In genomic region chr19:49590071-49590970, GRCh38 we compare ENCODE assay signal across 8 cellular contexts. TPM values are rescaled to one million over a fixed set of nuclear protein-coding genes. Genes with fewer than 3 reads are reported as not detected.
A peak's percentile ranks its signal among the peaks of the same experiment; 100 is the strongest.
DNase-seq lines count a peak whose midpoint lies in the region; ATAC-seq and TF ChIP-seq lines count a peak whose summit lies in the region.

No MANE protein-coding gene starts in this region.

- H3K4me2 ChIP-seq in OCI-LY7 (ENCODE audit: low read length): peak overlapping the region; percentile 97

- ATAC-seq in GM21367 (IDR thresholded peaks at IDR 0.05; ENCODE audit: unreplicated experiment) (peak; percentile 35), mucosa of descending colon (peak; percentile 84)

- in situ Hi-C loops in Caki2 (cut with HindIII; ENCODE audit: low pct_unique_long_range_greater_than_20kb, low sequenced_read_pairs): no loop called here

- peaks cover 8% of the 10 kb centered on the region; the same call in 1 of the 2 replicates for H4K20me1 ChIP-seq in OCI-LY7 (ENCODE audit: insufficient read depth, low read length)

- POLR2A ChIA-PET in OCI-LY7 (lab: Charles Lee): interaction anchor here (0.6 to 4.3 kb wide), 6 partner anchors 10 to 1143 kb away, joined by 3 to 17 read pairs (median 3); partner anchors contain the start of genes NOSIP, PRRG2 and RRAS

- H3K9me3 ChIP-seq in OCI-LY7 (ENCODE audit: low read length) (no peaks in the 10 kb centered on the region), mucosa of descending colon (no peaks in the 10 kb centered on the region)

- intact Hi-C loops in OCI-LY7 (cut with micrococcal nuclease; ENCODE audit: unreplicated experiment) (loop anchor here (2.0 to 5.0 kb wide), 3 partner anchors 50 to 287 kb away; partner anchors contain the start of genes AKT1S1, PRMT1, RRAS and TBC1D17), mucosa of descending colon (cut with DNase I, micrococcal nuclease) (no loop called here)

- peak overlapping the region; percentile 96 for H3K27ac ChIP-seq in OCI-LY7 (ENCODE audit: low read depth, low read length, poor library complexity, severe bottlenecking)
- peak overlapping the region; percentile 88 for H3K27ac ChIP-seq in epithelial cell of prostate

- CTCF ChIA-PET in OCI-LY7 (lab: Charles Lee; ENCODE audit: unreplicated experiment): no interaction called here

- H3K4me1 ChIP-seq in OCI-LY7 (ENCODE audit: insufficient read depth, low read length, poor library complexity, severe bottlenecking) (peaks cover 13% of the 10 kb centered on the region), mucosa of descending colon (ENCODE audit: low read depth) (peaks cover 10% of the 10 kb centered on the region)

- H3K9me2 ChIP-seq in OCI-LY7 (ENCODE audit: insufficient read depth, low read length): no peaks in the 10 kb centered on the region

- TSS peak; percentile 87 for BruUV-seq in OCI-LY7 (replicated peaks; lab: Mats Ljungman, UMichigan)

- H3K36me3 ChIP-seq in OCI-LY7 (ENCODE audit: insufficient read depth, low read length) (peaks cover 19% of the 10 kb centered on the region), mucosa of descending colon (ENCODE audit: low read depth) (no peaks in the 10 kb centered on the region)

- H3K4me3 ChIP-seq in OCI-LY7 (ENCODE audit: low read depth, low read length, poor library complexity, severe bottlenecking): peak overlapping the region; percentile 94
- peak overlapping the region; percentile 51 for H3K4me3 ChIP-seq in mucosa of descending colon

- peaks cover 25% of the 10 kb centered on the region for H3K79me2 ChIP-seq in OCI-LY7 (ENCODE audit: insufficient read depth, low read depth, low read length)

- peak; percentile 98 for DNase-seq in Caki2 (ENCODE audit: low read depth)
- peak; percentile 98 for DNase-seq in HuH-7 (ENCODE audit: low spot score)
- peak; percentile 99 for DNase-seq in OCI-LY7 (ENCODE audit: low spot score)
- DNase-seq in activated T-cell treated with anti-CD3 and anti-CD28 coated beads for 4 hours: peak; percentile 89
- DNase-seq in epithelial cell of prostate (ENCODE audit: low read depth, low spot score): peak; percentile 83
- peak; percentile 98 to 99 (median 98) for DNase-seq in mucosa of descending colon
- DNase-seq in stimulated activated CD8-positive, alpha-beta memory T cell treated with anti-CD3 and anti-CD28 coated beads, Interleukin-4, amount 100 ng/mL, for 1 hour (ENCODE audit: low read depth in 2 of 2, low spot score in 1 of 2): peak; percentile 86 to 89

- H2AFZ ChIP-seq in OCI-LY7 (ENCODE audit: low read length): no peak overlapping the region

- TF ChIP-seq CTCF in OCI-LY7 (conservative IDR thresholded peaks at IDR 0.05; ENCODE audit: low read length) (peak; percentile 16; the same call in 1 of the 2 replicates), mucosa of descending colon (IDR thresholded peaks at IDR 0.05) (peak; percentile 7)

RNA-seq across cellular contexts. Expression of gene PRR12, which starts 0.7 kb away (rescaled TPM):
- total RNA-seq in Caki2 (2014; rRNA removed; shearing (Covaris generic); ENCODE audit: low replicate concordance): 1.3 and 2.3 TPM in 2 replicates
- total RNA-seq in OCI-LY7 (2014; rRNA removed; shearing (Covaris generic)): 5.1 and 6.5 TPM in 2 replicates
- total RNA-seq in OCI-LY7 (2022): 32.8 and 40.0 TPM in 2 replicates
- total RNA-seq in mucosa of descending colon: 10 to 100 TPM; 24.2 to 37.3 (median 26.2) TPM

RNA-seq across cellular contexts. Expression of gene PRRG2, which starts 9.2 kb away (rescaled TPM):
- total RNA-seq in Caki2 (2014; rRNA removed; shearing (Covaris generic); ENCODE audit: low replicate concordance): 9.5 TPM in 1 of 2 replicates, not detected in the other
- total RNA-seq in OCI-LY7 (2014; rRNA removed; shearing (Covaris generic)): 2.7 and 4.7 TPM in 2 replicates
- total RNA-seq in OCI-LY7 (2022): 2.4 TPM in 2 replicates
- 10 to 100 TPM in 2 of 3 donors, 1 to 10 TPM in 1; 9.1 to 25.1 (median 18.9) TPM for total RNA-seq in mucosa of descending colon

RNA-seq across cellular contexts. Expression of gene NOSIP, which starts 10.0 kb away (rescaled TPM):
- 172 and 190 TPM in 2 replicates for total RNA-seq in Caki2 (2014; rRNA removed; shearing (Covaris generic); ENCODE audit: low replicate concordance)
- 74.7 and 84.0 TPM in 2 replicates for total RNA-seq in OCI-LY7 (2014; rRNA removed; shearing (Covaris generic))
- total RNA-seq in OCI-LY7 (2022) (35.1 and 42.7 TPM in 2 replicates), mucosa of descending colon (10 to 100 TPM; 59.2 to 72.5 (median 66.3) TPM)

RNA-seq across cellular contexts. Expression of gene RRAS, which starts 49.6 kb away (rescaled TPM):
- total RNA-seq in Caki2 (2014; rRNA removed; shearing (Covaris generic); ENCODE audit: low replicate concordance): 140 and 190 TPM in 2 replicates
- 3.4 and 4.7 TPM in 2 replicates for total RNA-seq in OCI-LY7 (2014; rRNA removed; shearing (Covaris generic))
- 5.4 and 5.5 TPM in 2 replicates for total RNA-seq in OCI-LY7 (2022)
- 10 to 100 TPM; 43.9 to 89.8 (median 48.6) TPM for total RNA-seq in mucosa of descending colon

RNA-seq across cellular contexts. Expression of gene SCAF1, which starts 51.7 kb away (rescaled TPM):
- total RNA-seq in Caki2 (2014; rRNA removed; shearing (Covaris generic); ENCODE audit: low replicate concordance): 18.5 and 28.2 TPM in 2 replicates
- 12.4 and 15.0 TPM in 2 replicates for total RNA-seq in OCI-LY7 (2014; rRNA removed; shearing (Covaris generic))
- 43.4 and 44.0 TPM in 2 replicates for total RNA-seq in OCI-LY7 (2022)
- 10 to 100 TPM; 55.5 to 75.0 (median 56.1) TPM for total RNA-seq in mucosa of descending colon

Comparison
In these comparisons a context has a peak if more than half of its experiments do, and no peak if none do; other contexts are left out.
1. Peak in every context shown above with its lines: DNase-seq, ATAC-seq, H3K4me3 ChIP-seq and H3K27ac ChIP-seq.